In the genomic region with DNA sequence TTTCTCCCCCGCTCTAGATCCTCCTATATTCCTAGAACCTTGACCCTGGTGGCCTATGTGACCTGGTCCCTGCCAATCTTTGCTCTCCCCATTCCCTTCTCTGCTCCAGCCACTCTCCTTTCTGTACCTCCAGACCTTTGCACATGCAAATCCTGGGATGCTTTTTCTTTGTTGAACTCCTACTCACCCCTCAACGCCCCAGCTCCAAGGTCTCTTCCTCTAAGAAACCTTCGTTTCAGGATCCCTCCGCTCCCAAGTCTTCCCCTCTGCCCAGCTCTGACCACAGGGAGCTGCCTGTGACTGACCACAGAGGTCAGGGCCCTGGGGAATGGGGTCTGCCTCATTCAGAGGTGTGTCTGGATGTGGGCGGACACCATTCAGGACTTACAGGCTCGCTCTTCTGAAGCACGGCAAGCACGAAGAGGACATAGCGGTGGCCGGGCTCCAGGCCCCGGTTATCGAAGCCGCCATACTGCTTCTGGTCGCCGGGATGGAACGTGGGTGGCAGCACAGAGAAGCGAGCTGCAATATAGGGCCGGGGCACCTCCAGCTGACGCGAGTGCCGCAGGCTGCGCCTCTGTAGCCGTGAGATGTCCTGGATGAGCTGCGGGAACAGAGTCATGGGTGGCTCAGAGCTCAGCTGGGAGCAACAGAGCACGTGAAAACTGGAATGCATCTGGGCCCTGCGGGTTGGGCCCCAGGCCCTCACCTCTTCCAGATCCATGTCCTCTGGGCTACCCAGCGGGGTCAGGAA, we compare ENCODE assay signal across 28 cellular contexts.
"Had no signal": no experiment of that assay in that cellular context is flagged by ENCODE, and none has a peak within 500 bp of the region (broad histone marks: within the 10 kb centered on the region; RNA-seq: fewer than 3 reads in every experiment).

No MANE protein-coding gene starts in this region.

- DNase-seq: hypothalamus; immature natural killer cell; kidney; left colon; left lung; mesendoderm; midbrain; mucosa of descending colon; naive thymus-derived CD4-positive, alpha-beta T cell; nucleus accumbens; ovary; right lobe of liver; stimulated activated CD4-positive, alpha-beta T cell treated with anti-CD3 and anti-CD28 coated beads, Interleukin-1b, Interleukin-23, amount 100 ng/mL, for 48 hours; stimulated activated CD4-positive, alpha-beta T cell treated with anti-CD3 and anti-CD28 coated beads, Interleukin-2, amount 100 ng/mL, for 48 hours; stimulated activated CD4-positive, alpha-beta T cell treated with anti-CD3 and anti-CD28 coated beads, Interleukin-4, amount 100 ng/mL, for 4 hours; stimulated activated CD8-positive, alpha-beta memory T cell treated with anti-CD3 and anti-CD28 coated beads, Interleukin-4, amount 100 ng/mL, for 48 hours; stimulated activated naive CD8-positive, alpha-beta T cell treated with anti-CD3 and anti-CD28 coated beads, Interleukin-15, Interleukin-2, amounts not matched to agents 100 U/mL and 50 U/mL, for 24 hours; stomach; testis; thyroid gland; transverse colon; upper lobe of right lung had no signal

- H3K36me3 ChIP-seq: ovary, right lobe of liver had no signal

- H3K9me3 Mint-ChIP-seq: natural killer cell treated with Interleukin-12 subunit alpha and Interleukin-12 subunit beta and Interleukin-15 and Interleukin-18, amount 100 ng/mL, for 72 hours; stimulated activated memory B cell treated with anti-CD40 and anti-IgM and Interleukin-4, amounts not matched to agents 10 μg/mL and 1 μg/mL and 100 μg/mL, for 72 hours had no signal

- H3K4me1 ChIP-seq: left lung, right atrium auricular region, right lobe of liver, stomach, testis, thyroid gland, transverse colon, upper lobe of right lung had no signal

- H3K27ac Mint-ChIP-seq: immature natural killer cell; naive thymus-derived CD4-positive, alpha-beta T cell; natural killer cell treated with Interleukin-12 subunit alpha and Interleukin-12 subunit beta and Interleukin-15 and Interleukin-18, amount 100 ng/mL, for 72 hours; stimulated activated memory B cell treated with anti-CD40 and anti-IgM and Interleukin-4, amounts not matched to agents 10 μg/mL and 1 μg/mL and 100 μg/mL, for 72 hours had no signal

- H3K4me1 Mint-ChIP-seq: immature natural killer cell had no signal

- H3K27ac ChIP-seq: left lung, ovary, right atrium auricular region, right lobe of liver, stomach, testis, thyroid gland, transverse colon, upper lobe of right lung had no signal

- H3K27me3 ChIP-seq: left lung, ovary, right atrium auricular region, right lobe of liver, stomach, testis, thyroid gland, transverse colon, upper lobe of right lung had no signal

- H3K4me2 ChIP-seq: smooth muscle cell had no signal

- H3K9me3 ChIP-seq: left lung, mucosa of descending colon, ovary, right atrium auricular region, right lobe of liver, stomach, testis, thyroid gland, transverse colon, upper lobe of right lung had no signal

- H3K4me3 ChIP-seq: left lung, lung, mucosa of descending colon, ovary, right atrium auricular region, right lobe of liver, smooth muscle cell, stomach, testis, thyroid gland, transverse colon, upper lobe of right lung had no signal

- H3K4me3 Mint-ChIP-seq: immature natural killer cell; naive thymus-derived CD4-positive, alpha-beta T cell; natural killer cell treated with Interleukin-12 subunit alpha and Interleukin-12 subunit beta and Interleukin-15 and Interleukin-18, amount 100 ng/mL, for 72 hours; stimulated activated memory B cell treated with anti-CD40 and anti-IgM and Interleukin-4, amounts not matched to agents 10 μg/mL and 1 μg/mL and 100 μg/mL, for 72 hours had no signal

- H3K36me3 Mint-ChIP-seq: immature natural killer cell; natural killer cell treated with Interleukin-12 subunit alpha and Interleukin-12 subunit beta and Interleukin-15 and Interleukin-18, amount 100 ng/mL, for 72 hours; stimulated activated memory B cell treated with anti-CD40 and anti-IgM and Interleukin-4, amounts not matched to agents 10 μg/mL and 1 μg/mL and 100 μg/mL, for 72 hours had no signal

- H3K27me3 Mint-ChIP-seq: natural killer cell treated with Interleukin-12 subunit alpha and Interleukin-12 subunit beta and Interleukin-15 and Interleukin-18, amount 100 ng/mL, for 72 hours; progenitor cell of endocrine pancreas had no signal
